In genomic region chr14:22007278-22008097, GRCh38 we compare ENCODE assay signal across 24 cellular contexts.
DNase-seq lines count a peak whose midpoint lies in the region; ATAC-seq lines count a peak whose summit lies in the region.
"Had no signal": no experiment of that assay in that cellular context is flagged by ENCODE, and none has a peak within 500 bp of the region (broad histone marks: within the 10 kb centered on the region; RNA-seq: fewer than 3 reads in every experiment).

No MANE protein-coding gene starts in this region.

- H3K4me1 Mint-ChIP-seq in activated naive CD4-positive, alpha-beta T cell treated with anti-CD3 and anti-CD28 coated beads for 36 hours (ENCODE audit: low read depth): peaks cover 21% of the 10 kb centered on the region
- peaks cover 20% of the 10 kb centered on the region for H3K4me1 Mint-ChIP-seq in T-helper 1 cell treated with Interleukin-12 subunit alpha and Interleukin-12 subunit beta and Interleukin-4 antibody, amounts not matched to agents 30 μg/mL and 1 μg/mL, for 36 hours (ENCODE audit: low read depth)
- H3K4me1 Mint-ChIP-seq in activated naive CD8-positive, alpha-beta T cell treated with anti-CD3 and anti-CD28 coated beads, Interleukin-2, amount 10 ng/mL, durations not matched to agents 7 days and 5 days: peaks cover 19% of the 10 kb centered on the region
- H3K4me1 Mint-ChIP-seq: stimulated activated memory B cell treated with anti-CD40 and anti-IgM and Interleukin-4, amounts not matched to agents 10 μg/mL and 1 μg/mL and 100 μg/mL, for 72 hours had no signal

- no peaks in the 10 kb centered on the region for H3K27me3 ChIP-seq in thymus (ENCODE audit: control insufficient read depth, insufficient read depth)
- H3K27me3 ChIP-seq: ascending aorta; BLaER1 treated with 17β-estradiol and CSF1 and Interleukin-3, amounts not matched to agents 10 nM and 100 nM; testis; uterus had no signal

- H3K4me1 ChIP-seq in thymus (ENCODE audit: control insufficient read depth, insufficient read depth, low read length): peaks cover 11% of the 10 kb centered on the region
- H3K4me1 ChIP-seq: ascending aorta, HAP-1, testis, uterus had no signal

- DNase-seq in activated naive CD4-positive, alpha-beta T cell treated with anti-CD3 and anti-CD28 coated beads for 36 hours: peak; percentile 42
- DNase-seq in activated naive CD4-positive, alpha-beta T cell treated with Interleukin-2 at 50 U/mL for 16 hours: no peak
- DNase-seq in activated naive CD8-positive, alpha-beta T cell treated with anti-CD3 and anti-CD28 coated beads, Interleukin-2, amount 10 ng/mL, durations not matched to agents 7 days and 5 days: no peak
- no peak for DNase-seq in ecto neural progenitor cell (ENCODE audit: low spot score)
- DNase-seq in DMS79 treated with DMSO at 0.1 percent for 48 hours (lab: John Stamatoyannopoulos, UW): no peak
- DNase-seq: activated gamma-delta T cell; hypothalamus; mesendoderm; NCI-H1092 treated with DMSO at 0.1 percent for 48 hours; NCI-H1930; NCI-H226; stimulated activated CD4-positive, alpha-beta T cell treated with anti-CD3 and anti-CD28 coated beads, Interleukin-2, amount 100 ng/mL, for 48 hours; testis; uterus had no signal

- intact Hi-C loops in activated naive CD4-positive, alpha-beta T cell treated with anti-CD3 and anti-CD28 coated beads for 36 hours (cut with micrococcal nuclease): no loop called here

- no peaks in the 10 kb centered on the region for H3K36me3 ChIP-seq in thymus (ENCODE audit: control insufficient read depth, insufficient read depth)
- H3K36me3 ChIP-seq: ascending aorta; BLaER1 treated with 17β-estradiol and CSF1 and Interleukin-3, amounts not matched to agents 10 nM and 100 nM; HAP-1; uterus had no signal

- peak overlapping the region; percentile 2 for H3K4me3 ChIP-seq in thymus (ENCODE audit: low read length)
- H3K4me3 ChIP-seq: ascending aorta; BLaER1 treated with 17β-estradiol and CSF1 and Interleukin-3, amounts not matched to agents 10 nM and 100 nM; HAP-1; smooth muscle cell; testis; uterus had no signal

- CTCF ChIA-PET in activated naive CD4-positive, alpha-beta T cell treated with anti-CD3 and anti-CD28 coated beads for 36 hours (lab: Charles Lee): interaction anchor here (0.8 kb wide), 1 partner anchor 31 kb away, joined by 3 read pairs; no protein-coding TSS in a partner anchor

- no peaks in the 10 kb centered on the region for H3K27me3 Mint-ChIP-seq in activated naive CD4-positive, alpha-beta T cell treated with anti-CD3 and anti-CD28 coated beads for 36 hours (ENCODE audit: low read depth)
- H3K27me3 Mint-ChIP-seq in T-helper 1 cell treated with Interleukin-12 subunit alpha and Interleukin-12 subunit beta and Interleukin-4 antibody, amounts not matched to agents 30 μg/mL and 1 μg/mL, for 36 hours (ENCODE audit: low read depth): no peaks in the 10 kb centered on the region
- no peaks in the 10 kb centered on the region for H3K27me3 Mint-ChIP-seq in activated naive CD8-positive, alpha-beta T cell treated with anti-CD3 and anti-CD28 coated beads, Interleukin-2, amount 10 ng/mL, durations not matched to agents 7 days and 5 days

- H3K36me3 Mint-ChIP-seq in activated naive CD4-positive, alpha-beta T cell treated with anti-CD3 and anti-CD28 coated beads for 36 hours (ENCODE audit: low read depth): peaks cover 6% of the 10 kb centered on the region
- H3K36me3 Mint-ChIP-seq in T-helper 1 cell treated with Interleukin-12 subunit alpha and Interleukin-12 subunit beta and Interleukin-4 antibody, amounts not matched to agents 30 μg/mL and 1 μg/mL, for 36 hours (ENCODE audit: low read depth): peaks cover 3% of the 10 kb centered on the region
- H3K36me3 Mint-ChIP-seq in activated naive CD8-positive, alpha-beta T cell treated with anti-CD3 and anti-CD28 coated beads, Interleukin-2, amount 10 ng/mL, durations not matched to agents 7 days and 5 days: peaks cover 5% of the 10 kb centered on the region
- H3K36me3 Mint-ChIP-seq: stimulated activated memory B cell treated with anti-CD40 and anti-IgM and Interleukin-4, amounts not matched to agents 10 μg/mL and 1 μg/mL and 100 μg/mL, for 72 hours had no signal

- no peaks in the 10 kb centered on the region for H3K9me3 ChIP-seq in thymus (ENCODE audit: control insufficient read depth)
- H3K9me3 ChIP-seq: ascending aorta, HAP-1, testis, uterus had no signal

- peak overlapping the region; percentile 48 for H3K27ac ChIP-seq in thymus (ENCODE audit: low read depth)
- H3K27ac ChIP-seq: ascending aorta; BLaER1 treated with 17β-estradiol and CSF1 and Interleukin-3, amounts not matched to agents 10 nM and 100 nM; testis; uterus; VCaP had no signal

- POLR2A ChIA-PET in activated naive CD8-positive, alpha-beta T cell treated with anti-CD3 and anti-CD28 coated beads, Interleukin-2, amount 10 ng/mL, durations not matched to agents 7 days and 5 days (lab: Charles Lee): no interaction called here

- peak overlapping the region; percentile 79 for H3K4me3 Mint-ChIP-seq in activated naive CD4-positive, alpha-beta T cell treated with anti-CD3 and anti-CD28 coated beads for 36 hours
- peak overlapping the region; percentile 75 for H3K4me3 Mint-ChIP-seq in T-helper 1 cell treated with Interleukin-12 subunit alpha and Interleukin-12 subunit beta and Interleukin-4 antibody, amounts not matched to agents 30 μg/mL and 1 μg/mL, for 36 hours
- peak overlapping the region; percentile 84 for H3K4me3 Mint-ChIP-seq in activated naive CD8-positive, alpha-beta T cell treated with anti-CD3 and anti-CD28 coated beads, Interleukin-2, amount 10 ng/mL, durations not matched to agents 7 days and 5 days
- H3K4me3 Mint-ChIP-seq: stimulated activated memory B cell treated with anti-CD40 and anti-IgM and Interleukin-4, amounts not matched to agents 10 μg/mL and 1 μg/mL and 100 μg/mL, for 72 hours had no signal

- H3K27ac Mint-ChIP-seq in activated naive CD4-positive, alpha-beta T cell treated with anti-CD3 and anti-CD28 coated beads for 36 hours: peak overlapping the region; percentile 94
- peak overlapping the region; percentile 84 for H3K27ac Mint-ChIP-seq in T-helper 1 cell treated with Interleukin-12 subunit alpha and Interleukin-12 subunit beta and Interleukin-4 antibody, amounts not matched to agents 30 μg/mL and 1 μg/mL, for 36 hours
- peak overlapping the region; percentile 92 for H3K27ac Mint-ChIP-seq in activated naive CD8-positive, alpha-beta T cell treated with anti-CD3 and anti-CD28 coated beads, Interleukin-2, amount 10 ng/mL, durations not matched to agents 7 days and 5 days
- H3K27ac Mint-ChIP-seq: stimulated activated memory B cell treated with anti-CD40 and anti-IgM and Interleukin-4, amounts not matched to agents 10 μg/mL and 1 μg/mL and 100 μg/mL, for 72 hours had no signal

- H3K9me3 Mint-ChIP-seq in activated naive CD4-positive, alpha-beta T cell treated with anti-CD3 and anti-CD28 coated beads for 36 hours: no peaks in the 10 kb centered on the region
- no peaks in the 10 kb centered on the region for H3K9me3 Mint-ChIP-seq in T-helper 1 cell treated with Interleukin-12 subunit alpha and Interleukin-12 subunit beta and Interleukin-4 antibody, amounts not matched to agents 30 μg/mL and 1 μg/mL, for 36 hours
- H3K9me3 Mint-ChIP-seq in activated naive CD8-positive, alpha-beta T cell treated with anti-CD3 and anti-CD28 coated beads, Interleukin-2, amount 10 ng/mL, durations not matched to agents 7 days and 5 days: no peaks in the 10 kb centered on the region
- H3K9me3 Mint-ChIP-seq: stimulated activated memory B cell treated with anti-CD40 and anti-IgM and Interleukin-4, amounts not matched to agents 10 μg/mL and 1 μg/mL and 100 μg/mL, for 72 hours had no signal

- peak; percentile 55 for ATAC-seq in activated naive CD8-positive, alpha-beta T cell treated with anti-CD3 and anti-CD28 coated beads, Interleukin-2, amount 10 ng/mL, durations not matched to agents 7 days and 5 days (ENCODE audit: low read depth)
- ATAC-seq: HepG2; left lobe of liver; stimulated activated memory B cell treated with anti-CD40 and anti-IgM and Interleukin-4, amounts not matched to agents 10 μg/mL and 1 μg/mL and 100 μg/mL, for 72 hours had no signal

- 93% methylated on average over 9 of the region's 9 CpGs for WGBS in thymus
